15 cellular contexts compared by ENCODE assay signal in the genomic region with DNA sequence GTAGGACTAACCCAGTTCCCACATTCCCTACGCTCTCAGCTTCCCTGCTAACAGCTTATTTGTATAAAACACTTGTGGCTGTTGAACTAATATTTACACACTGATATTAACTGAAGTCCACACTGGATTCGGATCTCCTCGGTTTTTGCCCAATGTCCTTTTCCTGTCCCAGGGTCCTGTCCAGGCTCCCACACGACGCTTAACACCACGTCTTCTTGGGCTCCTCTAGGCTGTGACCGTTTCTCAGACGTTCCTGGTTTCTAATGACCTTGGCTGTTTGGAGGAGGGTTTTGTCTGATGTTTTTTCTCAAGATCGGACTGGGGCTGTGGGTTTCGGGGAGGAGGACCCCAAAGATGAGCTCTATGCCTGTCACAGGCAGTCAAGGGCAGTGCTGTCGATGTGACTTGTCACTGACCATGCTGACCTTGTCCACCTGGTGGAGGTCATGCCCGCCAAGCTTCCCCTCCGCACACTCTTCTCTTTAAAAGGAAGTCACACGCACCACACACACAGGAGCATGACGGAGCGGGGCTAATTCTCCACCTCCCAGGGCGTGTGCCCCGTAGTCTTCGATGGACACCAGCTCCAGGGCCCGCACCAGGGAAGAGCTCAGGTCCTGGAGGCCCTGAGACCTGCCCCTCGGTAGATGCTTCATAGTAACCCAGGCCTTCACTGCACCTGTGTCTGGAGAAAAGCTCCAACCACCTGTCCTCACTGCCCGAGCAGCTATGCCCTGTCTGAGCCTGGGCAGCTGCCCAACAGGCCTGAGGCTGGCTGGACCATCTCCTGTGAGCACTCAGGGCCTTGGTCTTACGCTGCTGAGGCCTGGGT.
A peak's percentile ranks its signal among the peaks of the same experiment; 100 is the strongest.
DNase-seq lines count a peak whose midpoint lies in the region; ATAC-seq, FAIRE-seq and TF ChIP-seq lines count a peak whose summit lies in the region.
"Had no signal": no experiment of that assay in that cellular context is flagged by ENCODE, and none has a peak within 500 bp of the region (broad histone marks: within the 10 kb centered on the region; RNA-seq: fewer than 3 reads in every experiment).

No MANE protein-coding gene starts in this region.

- no peak overlapping the region for H3K9ac ChIP-seq in Karpas-422 (ENCODE audit: low read length)
- H3K9ac ChIP-seq: SK-N-SH had no signal

- 64 to 66% methylated on average over 23 of the region's 23 CpGs for WGBS in pancreas, 2 donors

- intact Hi-C loops in pancreas (cut with DNase I), result no loop called here

- H3K4me1 ChIP-seq in Karpas-422 (ENCODE audit: low read length) (no peaks in the 10 kb centered on the region), pancreas (peaks cover 0 to 3% (median 0%) of the 10 kb centered on the region in 3 donors)

- H2AFZ ChIP-seq in Karpas-422 (ENCODE audit: low read length), result no peak overlapping the region

- H3K4me3 ChIP-seq in Karpas-422 (ENCODE audit: low read length) (no peak overlapping the region), pancreas (no peak overlapping the region), brain microvascular endothelial cell (ENCODE audit: low read depth, low read length) (no peak overlapping the region)

- no peak for FAIRE-seq in pancreas (lab: Jason Lieb, UNC)
- FAIRE-seq: GM18507 had no signal

- DNase-seq in DMS53 treated with DMSO at 0.1 percent for 48 hours (lab: John Stamatoyannopoulos, UW; ENCODE audit: unreplicated experiment), result peak; percentile 33
- DNase-seq in Karpas-422, result peak; percentile 29
- DNase-seq in islet precursor cell, result peak; percentile 22
- no peak for DNase-seq in pancreas
- no peak for DNase-seq in activated T-cell treated with anti-CD3 and anti-CD28 coated beads for 4 hours
- DNase-seq in NCI-H128 (lab: John Stamatoyannopoulos, UW; ENCODE audit: unreplicated experiment), result no peak
- DNase-seq in brain microvascular endothelial cell, result no peak
- DNase-seq: CD8-positive, alpha-beta T cell; DMS 273 treated with DMSO at 0.1 percent for 48 hours; HCEC 1CT; NCI-H1436; Right ventricle myocardium superior; SK-N-SH had no signal

- in situ Hi-C loops in brain microvascular endothelial cell (cut with HindIII; ENCODE audit: low pct_ligation_motif_present, low sequenced_read_pairs), result no loop called here

- no peaks in the 10 kb centered on the region for H3K79me2 ChIP-seq in Karpas-422 (ENCODE audit: low read length)

- H3K27me3 ChIP-seq in Karpas-422 (ENCODE audit: low read length), result no peaks in the 10 kb centered on the region
- no peaks in the 10 kb centered on the region for H3K27me3 ChIP-seq in pancreas
- H3K27me3 ChIP-seq in brain microvascular endothelial cell (replicated peaks), result no peaks in the 10 kb centered on the region

- TF ChIP-seq CTCF in pancreas (IDR thresholded peaks at IDR 0.05) (no peak), brain microvascular endothelial cell (IDR thresholded peaks at IDR 0.05; ENCODE audit: low read depth, low read length, missing control alignments) (no peak)

- H3K27ac ChIP-seq in Karpas-422 (ENCODE audit: low read length), result no peak overlapping the region
- no peak overlapping the region for H3K27ac ChIP-seq in pancreas
- no peak overlapping the region for H3K27ac ChIP-seq in brain microvascular endothelial cell

- H3K4me2 ChIP-seq in Karpas-422 (ENCODE audit: low read depth, low read length, poor library complexity, severe bottlenecking), result no peak overlapping the region
- H3K4me2 ChIP-seq: SK-N-SH had no signal

- no peaks in the 10 kb centered on the region for H4K20me1 ChIP-seq in Karpas-422 (ENCODE audit: insufficient read depth, low read depth, low read length)

- H3K36me3 ChIP-seq in Karpas-422 (ENCODE audit: insufficient read depth, low read length) (no peaks in the 10 kb centered on the region), pancreas (no peaks in the 10 kb centered on the region), brain microvascular endothelial cell (replicated peaks) (no peaks in the 10 kb centered on the region)

- no peaks in the 10 kb centered on the region for H3K9me2 ChIP-seq in Karpas-422 (replicated peaks; ENCODE audit: insufficient read depth, low read length)
- H3K9me2 ChIP-seq: SK-N-SH had no signal

- H3K9me3 ChIP-seq in Karpas-422 (ENCODE audit: low read length), result no peaks in the 10 kb centered on the region
- no peaks in the 10 kb centered on the region for H3K9me3 ChIP-seq in pancreas
- H3K9me3 ChIP-seq: SK-N-SH had no signal

- ATAC-seq in pancreas, result peak; percentile 47 to 80 (median 66)
- ATAC-seq: CD8-positive, alpha-beta T cell; Panc1 had no signal

Comparison
In these comparisons a context has a peak if more than half of its experiments do, and no peak if none do; other contexts are left out.
1. DNase-seq: peak in DMS53 treated with DMSO at 0.1 percent for 48 hours (single experiment), Karpas-422 (single experiment) and islet precursor cell (single experiment); none in pancreas (0 of 6), activated T-cell treated with anti-CD3 and anti-CD28 coated beads for 4 hours (single experiment), NCI-H128 (single experiment) and brain microvascular endothelial cell (single experiment).